ENCODE assay signal across 16 cellular contexts in genomic region chr1:39922139-39922757, GRCh38. TPM values are rescaled to one million over a fixed set of nuclear protein-coding genes. Genes with fewer than 3 reads are reported as not detected.
A peak's percentile ranks its signal among the peaks of the same experiment; 100 is the strongest.
DNase-seq lines count a peak whose midpoint lies in the region; ATAC-seq, FAIRE-seq and TF ChIP-seq lines count a peak whose summit lies in the region.
"Had no signal": no experiment of that assay in that cellular context is flagged by ENCODE, and none has a peak within 500 bp of the region (broad histone marks: within the 10 kb centered on the region; RNA-seq: fewer than 3 reads in every experiment).

No MANE protein-coding gene starts in this region.

- H3K36me3 ChIP-seq in astrocyte (ENCODE audit: insufficient read depth, low read length) (no peaks in the 10 kb centered on the region), iPS-18a (ENCODE audit: control insufficient read depth, low read depth, low read length) (no peaks in the 10 kb centered on the region), neuronal stem cell (replicated peaks in 1 of 2; ENCODE audit: control insufficient read depth in 2 of 2, insufficient read depth in 2 of 2, low read length in 2 of 2) (no peaks in the 10 kb centered on the region), mucosa of descending colon (ENCODE audit: low read depth) (no peaks in the 10 kb centered on the region)

- no CpG with 5 or more reads among the region's 33 CpGs for WGBS in H9 (ENCODE audit: extremely low coverage, insufficient read length, low lambda C conversion rate)
- no CpG with 5 or more reads among the region's 33 CpGs for WGBS in neuronal stem cell (ENCODE audit: extremely low coverage in 2 of 2, insufficient read length in 2 of 2, insufficient replicate concordance in 1 of 2), 2 donors

- H4K91ac ChIP-seq in H9 (ENCODE audit: insufficient read length, low read depth, low read length), result no peak overlapping the region
- H4K91ac ChIP-seq in neuronal stem cell (ENCODE audit: low read depth, low read length, poor library complexity), result no peak overlapping the region

- H3K14ac ChIP-seq in H9 (ENCODE audit: insufficient read depth, low read length), result peak overlapping the region; percentile 79
- H3K14ac ChIP-seq in neuronal stem cell (ENCODE audit: low read length), result no peak overlapping the region

- peaks cover 28 to 32% of the 10 kb centered on the region in 2 experiments for H3K4me1 Mint-ChIP-seq in H9
- peaks cover 2% of the 10 kb centered on the region for H3K4me1 Mint-ChIP-seq in astrocyte (ENCODE audit: low read depth, unreplicated experiment)
- peaks cover 29% of the 10 kb centered on the region for H3K4me1 Mint-ChIP-seq in MCF 10A (ENCODE audit: insufficient read depth, unreplicated experiment)
- H3K4me1 Mint-ChIP-seq: activated CD4-positive, alpha-beta T cell treated with anti-CD3 and anti-CD28 coated beads for 36 hours had no signal

- H3K9me3 ChIP-seq in H9 (ENCODE audit: control insufficient read depth, low read depth, low read length) (no peaks in the 10 kb centered on the region), astrocyte (ENCODE audit: insufficient read depth, low read depth, low read length) (no peaks in the 10 kb centered on the region), iPS-18a (ENCODE audit: control insufficient read depth, low read depth, low read length) (no peaks in the 10 kb centered on the region), neuronal stem cell (replicated peaks in 1 of 2; ENCODE audit: control insufficient read depth in 2 of 2, insufficient read depth in 1 of 2, low read depth in 1 of 2, low read length in 2 of 2) (no peaks in the 10 kb centered on the region), mucosa of descending colon (no peaks in the 10 kb centered on the region)

- H3K4ac ChIP-seq in H9 (ENCODE audit: low read depth, low read length) (no peak overlapping the region), neuronal stem cell (ENCODE audit: low read length) (no peak overlapping the region)

- H2BK120ac ChIP-seq in H9 (ENCODE audit: low read depth, low read length, poor library complexity, severe bottlenecking) (no peak overlapping the region), neuronal stem cell (ENCODE audit: low read depth, low read length) (no peak overlapping the region)

- peak; percentile 94 for DNase-seq in H9
- DNase-seq in astrocyte (ENCODE audit: low read depth), result no peak
- DNase-seq in neuronal stem cell (ENCODE audit: low spot score), result peak; percentile 75
- no peak for DNase-seq in mucosa of descending colon
- DNase-seq in foreskin keratinocyte, result no peak
- no peak for DNase-seq in MCF 10A (ENCODE audit: unreplicated experiment)
- DNase-seq: activated CD4-positive, alpha-beta T cell treated with anti-CD3 and anti-CD28 coated beads for 36 hours; activated CD8-positive, alpha-beta memory T cell treated with anti-CD3 and anti-CD28 coated beads, Interleukin-2, amount 50 U/mL, for 4 hours; activated effector memory CD4-positive, alpha-beta T cell treated with anti-CD3 and anti-CD28 coated beads, Interleukin-2, amount 50 U/mL, for 16 hours; CD8-positive, alpha-beta memory T cell; kidney glomerular epithelial cell; NCI-H2029; NCI-H526 treated with DMSO at 0.1 percent for 48 hours; stimulated activated CD4-positive, alpha-beta T cell treated with anti-CD3 and anti-CD28 coated beads, Interleukin-2, amount 100 ng/mL, for 24 hours had no signal

- peak overlapping the region; percentile 76 for H3K4me2 ChIP-seq in H9 (ENCODE audit: insufficient read depth, insufficient read length, low read length)
- peak overlapping the region; percentile 53 for H3K4me2 ChIP-seq in astrocyte (ENCODE audit: low read length)
- peak overlapping the region; percentile 30 for H3K4me2 ChIP-seq in neuronal stem cell (ENCODE audit: insufficient read depth, low read length, poor library complexity, severe bottlenecking)

- no peak overlapping the region for H4K5ac ChIP-seq in H9 (ENCODE audit: insufficient read length, low read depth, low read length)

- H3K4me3 ChIP-seq in astrocyte (ENCODE audit: insufficient read depth, low read depth, low read length) (no peak overlapping the region), iPS-18a (ENCODE audit: low read length) (peak overlapping the region; percentile 46), neuronal stem cell (ENCODE audit: low read length in 2 of 2) (peak overlapping the region in 1 of 2 donors; percentile 2), mucosa of descending colon (no peak overlapping the region)

- H3K9ac ChIP-seq in H9 (ENCODE audit: extremely low read depth, insufficient read length, low read length) (peak overlapping the region; percentile 38), astrocyte (ENCODE audit: low read length) (no peak overlapping the region), iPS-18a (ENCODE audit: low read length) (no peak overlapping the region), neuronal stem cell (ENCODE audit: low read depth, low read length, poor library complexity) (no peak overlapping the region)

- no peaks in the 10 kb centered on the region; a peak in 1 of 5 replicates for H3K9me3 Mint-ChIP-seq in H9
- peaks cover 2% of the 10 kb centered on the region for H3K9me3 Mint-ChIP-seq in astrocyte (ENCODE audit: unreplicated experiment)
- H3K9me3 Mint-ChIP-seq in MCF 10A (ENCODE audit: unreplicated experiment), result no peaks in the 10 kb centered on the region
- H3K9me3 Mint-ChIP-seq: CD8-positive, alpha-beta memory T cell had no signal

- no peak overlapping the region for H3K18ac ChIP-seq in H9 (ENCODE audit: insufficient read length, low read depth, low read length)
- H3K18ac ChIP-seq in neuronal stem cell (ENCODE audit: low read length), result peak overlapping the region; percentile 32

- H2AFZ ChIP-seq in H9 (ENCODE audit: low read length) (no peak overlapping the region), astrocyte (ENCODE audit: low read depth, low read length) (peak overlapping the region; percentile 54), neuronal stem cell (ENCODE audit: low read length) (peak overlapping the region; percentile 81)

- no peak overlapping the region for H2BK20ac ChIP-seq in H9 (ENCODE audit: low read depth, low read length, poor library complexity, severe bottlenecking)

- H3K4me3 Mint-ChIP-seq in H9, result peak overlapping the region; percentile 47 to 77; a peak in 4 of 5 replicates
- H3K4me3 Mint-ChIP-seq in astrocyte (ENCODE audit: unreplicated experiment), result no peak overlapping the region
- H3K4me3 Mint-ChIP-seq in MCF 10A (ENCODE audit: unreplicated experiment), result no peak overlapping the region
- H3K4me3 Mint-ChIP-seq: activated CD4-positive, alpha-beta T cell treated with anti-CD3 and anti-CD28 coated beads for 36 hours; CD8-positive, alpha-beta memory T cell had no signal

- no peak overlapping the region for H2BK5ac ChIP-seq in H9 (ENCODE audit: insufficient read length, low read length)
- H2BK5ac ChIP-seq in neuronal stem cell (ENCODE audit: low read length), result no peak overlapping the region

- H2AK5ac ChIP-seq in H9 (ENCODE audit: insufficient read length, low read length), result no peak overlapping the region
- H2AK5ac ChIP-seq in neuronal stem cell (ENCODE audit: low read depth, low read length), result peak overlapping the region; percentile 12

- H3K27ac ChIP-seq in H9 (ENCODE audit: insufficient read length, low read depth, low read length) (no peak overlapping the region), astrocyte (ENCODE audit: low read depth, low read length) (no peak overlapping the region), iPS-18a (ENCODE audit: low read length) (no peak overlapping the region), neuronal stem cell (replicated peaks; ENCODE audit: low read length) (no peak overlapping the region), foreskin keratinocyte (no peak overlapping the region)

- H3K4me1 ChIP-seq in H9 (ENCODE audit: insufficient read depth, low read length), result peaks cover 6% of the 10 kb centered on the region; the same call in 1 of the 2 replicates
- H3K4me1 ChIP-seq in astrocyte (ENCODE audit: insufficient read depth, low read length), result peaks cover 3% of the 10 kb centered on the region
- H3K4me1 ChIP-seq in iPS-18a (ENCODE audit: control insufficient read depth, low read depth, low read length), result peaks cover 20% of the 10 kb centered on the region
- H3K4me1 ChIP-seq in neuronal stem cell (ENCODE audit: control insufficient read depth in 2 of 2, insufficient read depth in 1 of 2, low read depth in 1 of 2, low read length in 2 of 2), result peaks cover 9 to 13% of the 10 kb centered on the region in 2 donors
- no peaks in the 10 kb centered on the region for H3K4me1 ChIP-seq in mucosa of descending colon (ENCODE audit: low read depth)
- no peaks in the 10 kb centered on the region for H3K4me1 ChIP-seq in foreskin keratinocyte

- H2BK12ac ChIP-seq in H9 (ENCODE audit: insufficient read length, low read depth, low read length) (no peak overlapping the region), neuronal stem cell (ENCODE audit: low read length) (no peak overlapping the region)

- BruUV-seq in MCF 10A (replicated peaks; lab: Mats Ljungman, UMichigan), result no TSS peak

- H3K36me3 Mint-ChIP-seq in H9 (ENCODE audit: insufficient read depth in 1 of 3, low read depth in 3 of 3), result 0 out of 7 replicates have a peak, but pooled peaks cover 0 to 1% (median 0%) of the 10 kb centered on the region in 3 experiments
- H3K36me3 Mint-ChIP-seq in astrocyte (ENCODE audit: low read depth, unreplicated experiment), result no peaks in the 10 kb centered on the region
- H3K36me3 Mint-ChIP-seq in MCF 10A (ENCODE audit: insufficient read depth, unreplicated experiment), result no peaks in the 10 kb centered on the region
- H3K36me3 Mint-ChIP-seq: CD8-positive, alpha-beta memory T cell had no signal

- TF ChIP-seq CTCF in H9 (conservative IDR thresholded peaks at IDR 0.05) (no peak), astrocyte (IDR thresholded peaks at IDR 0.05; ENCODE audit: insufficient read depth, low read depth, low read length) (no peak), mucosa of descending colon (IDR thresholded peaks at IDR 0.05) (no peak), foreskin keratinocyte (conservative IDR thresholded peaks at IDR 0.05) (no peak), MCF 10A (IDR thresholded peaks at IDR 0.05; ENCODE audit: unreplicated experiment) (no peak)

- H3K27me3 Mint-ChIP-seq in H9 (ENCODE audit: low read depth) (peaks cover 44% of the 10 kb centered on the region), astrocyte (ENCODE audit: low read depth, unreplicated experiment) (peaks cover 43% of the 10 kb centered on the region), MCF 10A (ENCODE audit: insufficient read depth, unreplicated experiment) (no peaks in the 10 kb centered on the region)

- H3K23ac ChIP-seq in H9 (ENCODE audit: insufficient read length, low read depth, low read length), result no peak overlapping the region
- peak overlapping the region; percentile 18 for H3K23ac ChIP-seq in neuronal stem cell (ENCODE audit: low read depth, low read length, poor library complexity)

- H3K27me3 ChIP-seq in H9 (ENCODE audit: insufficient read depth, low read length) (no peaks in the 10 kb centered on the region), astrocyte (ENCODE audit: insufficient read depth, low read length) (peaks cover 7% of the 10 kb centered on the region), iPS-18a (ENCODE audit: control insufficient read depth, insufficient read depth, low read length) (no peaks in the 10 kb centered on the region), neuronal stem cell (ENCODE audit: control insufficient read depth in 3 of 3, insufficient read depth in 3 of 3, low read depth in 1 of 3, low read length in 3 of 3) (peaks cover 0 to 7% (median 0%) of the 10 kb centered on the region in 3 experiments), foreskin keratinocyte (no peaks in the 10 kb centered on the region)

- H3K27ac Mint-ChIP-seq in H9 (peak overlapping the region; percentile 22 to 86 (median 76); a peak in 4 of 7 replicates), astrocyte (ENCODE audit: unreplicated experiment) (no peak overlapping the region), MCF 10A (ENCODE audit: low read depth, unreplicated experiment) (no peak overlapping the region)
- H3K27ac Mint-ChIP-seq: activated CD4-positive, alpha-beta T cell treated with anti-CD3 and anti-CD28 coated beads for 36 hours; CD8-positive, alpha-beta memory T cell had no signal

- POLR2A ChIA-PET in MCF 10A (lab: Yijun Ruan, JAX), result interaction anchor here (1.3 kb wide), 1 partner anchor 12 kb away, joined by 3 read pairs; no protein-coding TSS in a partner anchor

- ATAC-seq in mucosa of descending colon, result no peak
- no peak for ATAC-seq in foreskin keratinocyte
- no peak for ATAC-seq in GM21390 (IDR thresholded peaks at IDR 0.05; ENCODE audit: unreplicated experiment)
- ATAC-seq: activated CD4-positive, alpha-beta T cell treated with anti-CD3 and anti-CD28 coated beads for 36 hours had no signal

- FAIRE-seq in astrocyte (lab: Jason Lieb, UNC), result no peak

- H4K8ac ChIP-seq in H9 (replicated peaks; ENCODE audit: insufficient read length, low read depth, low read length) (no peak overlapping the region), neuronal stem cell (ENCODE audit: low read depth, low read length) (no peak overlapping the region)

- intact Hi-C loops in mucosa of descending colon (cut with DNase I, micrococcal nuclease), result no loop called here
- intact Hi-C loops in MCF 10A (cut with micrococcal nuclease), result no loop called here

- H3K79me2 ChIP-seq in H9 (ENCODE audit: insufficient read depth, low read length) (no peaks in the 10 kb centered on the region), astrocyte (ENCODE audit: insufficient read depth, low read length) (no peaks in the 10 kb centered on the region)

- H3K23me2 ChIP-seq in H9 (ENCODE audit: insufficient read length, low read depth, low read length, poor library complexity, severe bottlenecking), result peaks cover 2% of the 10 kb centered on the region

- CTCF ChIA-PET in MCF 10A (lab: Yijun Ruan, JAX), result interaction anchor here (1.7 to 9.9 kb wide), 3 partner anchors 34 to 110 kb away, joined by 6 to 373 read pairs (median 127); no protein-coding TSS in a partner anchor

- no peak overlapping the region for H3T11ph ChIP-seq in H9 (ENCODE audit: low read length)

- H3K56ac ChIP-seq in H9 (ENCODE audit: insufficient read length, low read depth, low read length), result no peak overlapping the region

- H3K79me1 ChIP-seq in H9 (ENCODE audit: insufficient read depth, low read depth, low read length, poor library complexity, severe bottlenecking) (no peaks in the 10 kb centered on the region), neuronal stem cell (ENCODE audit: low read depth, low read length) (no peaks in the 10 kb centered on the region)

- no peak overlapping the region for H2BK15ac ChIP-seq in H9 (ENCODE audit: low read depth, low read length)
- no peak overlapping the region for H2BK15ac ChIP-seq in neuronal stem cell (ENCODE audit: low read length)

- H4K20me1 ChIP-seq in H9 (ENCODE audit: control insufficient read depth, insufficient read depth, insufficient read length) (no peaks in the 10 kb centered on the region), astrocyte (ENCODE audit: insufficient read depth, low read length) (no peaks in the 10 kb centered on the region)

RNA-seq across cellular contexts. Expression of gene MYCL, which starts 20.5 kb away (rescaled TPM):
- 17.6 and 18.4 TPM in 2 replicates for total RNA-seq in H9 (2021)
- 3.3 and 3.8 TPM in 2 replicates for total RNA-seq in astrocyte
- polyA plus RNA-seq in neuronal stem cell (2013, experiment 1 of 2), result 21.4 TPM
- 21.2 TPM for polyA plus RNA-seq in neuronal stem cell (2013, experiment 2 of 2)
- 10 to 100 TPM in 1 of 3 donors, 1 to 10 TPM in 2; 4.2 to 17.2 (median 9.4) TPM for total RNA-seq in mucosa of descending colon
- 5.6 and 6.1 TPM in 2 replicates for total RNA-seq in foreskin keratinocyte
- 3.3 TPM in 2 replicates for polyA plus RNA-seq in foreskin keratinocyte
- 0.63 and 1.1 TPM in 2 replicates for total RNA-seq in MCF 10A (2022)
- polyA plus RNA-seq: CD8-positive, alpha-beta memory T cell had no signal

RNA-seq across cellular contexts. Expression of gene MFSD2A, which starts 32.7 kb away (rescaled TPM):
- 18.2 and 19.9 TPM in 2 replicates for total RNA-seq in H9 (2021)
- 2.9 and 3.3 TPM in 2 replicates for total RNA-seq in astrocyte
- 2.1 TPM for polyA plus RNA-seq in neuronal stem cell (2013, experiment 1 of 2)
- polyA plus RNA-seq in neuronal stem cell (2013, experiment 2 of 2), result 2.4 TPM
- total RNA-seq in mucosa of descending colon, result 10 to 100 TPM; 11.3 to 29.6 (median 24.4) TPM
- total RNA-seq in foreskin keratinocyte, result 55.1 and 62.0 TPM in 2 replicates
- 47.6 and 49.8 TPM in 2 replicates for polyA plus RNA-seq in foreskin keratinocyte
- 49.1 and 52.9 TPM in 2 replicates for total RNA-seq in MCF 10A (2022)

RNA-seq across cellular contexts. Expression of gene TRIT1, which starts 38.9 kb away (rescaled TPM):
- total RNA-seq in H9 (2021), result 25.4 and 28.2 TPM in 2 replicates
- total RNA-seq in astrocyte, result 19.2 and 21.9 TPM in 2 replicates
- 33.8 TPM for polyA plus RNA-seq in neuronal stem cell (2013, experiment 1 of 2)
- polyA plus RNA-seq in neuronal stem cell (2013, experiment 2 of 2), result 35.1 TPM
- total RNA-seq in mucosa of descending colon, result 10 to 100 TPM; 15.5 to 20.7 (median 19.3) TPM
- total RNA-seq in foreskin keratinocyte, result 23.9 and 25.8 TPM in 2 replicates
- polyA plus RNA-seq in foreskin keratinocyte, result 15.9 and 17.0 TPM in 2 replicates
- total RNA-seq in MCF 10A (2022), result 27.4 and 30.6 TPM in 2 replicates

Comparison
In these comparisons a context has a peak if more than half of its experiments do, and no peak if none do; other contexts are left out.
1. DNase-seq: peak in H9 (single experiment) and neuronal stem cell (single experiment); none in astrocyte (single experiment), mucosa of descending colon (0 of 3), foreskin keratinocyte (0 of 2) and MCF 10A (single experiment).
2. H3K27ac Mint-ChIP-seq: peak in H9 (3 of 3); none in astrocyte (single experiment) and MCF 10A (single experiment).
3. H3K4me3 Mint-ChIP-seq: peak in H9 (2 of 2); none in astrocyte (single experiment) and MCF 10A (single experiment).
4. Peak in every context shown above with its lines, with median percentiles within 50 percentile points of each other: H3K4me2 ChIP-seq.